ENCODE assay signal across 10 cellular contexts in genomic region chr13:50074843-50075242, GRCh38. TPM values are rescaled to one million over a fixed set of nuclear protein-coding genes. Genes with fewer than 3 reads are reported as not detected.
DNase-seq lines count a peak whose midpoint lies in the region; ATAC-seq, FAIRE-seq and TF ChIP-seq lines count a peak whose summit lies in the region.
"Had no signal": no experiment of that assay in that cellular context is flagged by ENCODE, and none has a peak within 500 bp of the region (broad histone marks: within the 10 kb centered on the region; RNA-seq: fewer than 3 reads in every experiment).

No MANE protein-coding gene starts in this region.

- H3K27ac ChIP-seq in ACC112 (ENCODE audit: low read depth, low read length), result 0 out of 2 replicates have a peak overlapping the region, but pooled peaks have one; percentile 15

- TF ChIP-seq CTCF in bronchial epithelial cell (IDR thresholded peaks at IDR 0.05; ENCODE audit: insufficient read depth, low read length, severe bottlenecking), result no peak

- H3K36me3 ChIP-seq in ACC112 (ENCODE audit: insufficient read depth, low read length), result no peaks in the 10 kb centered on the region
- no peaks in the 10 kb centered on the region for H3K36me3 ChIP-seq in bronchial epithelial cell (ENCODE audit: control insufficient read depth, insufficient read depth, low read length)

- no peaks in the 10 kb centered on the region for H3K27me3 ChIP-seq in ACC112 (ENCODE audit: insufficient read depth, low read length)
- no peaks in the 10 kb centered on the region for H3K27me3 ChIP-seq in bronchial epithelial cell (ENCODE audit: control insufficient read depth, insufficient read depth, low read length)

- FAIRE-seq in bronchial epithelial cell (lab: Jason Lieb, UNC), result no peak

- H3K4me3 ChIP-seq in ACC112 (ENCODE audit: low read depth, low read length), result peak overlapping the region; percentile 39
- no peak overlapping the region for H3K4me3 ChIP-seq in bronchial epithelial cell (ENCODE audit: low read depth, low read length)

- peaks cover 48% of the 10 kb centered on the region for H3K4me1 ChIP-seq in ACC112 (ENCODE audit: control insufficient read depth, insufficient read depth, low read length, unreplicated experiment)

- H2AFZ ChIP-seq in ACC112 (ENCODE audit: low read length, unreplicated experiment), result no peak overlapping the region

- DNase-seq in bronchial epithelial cell (ENCODE audit: low read depth) (peak; percentile 9), activated gamma-delta T cell (lab: John Stamatoyannopoulos, UW) (no peak), cerebellar cortex (ENCODE audit: low spot score) (no peak)
- DNase-seq in stimulated activated CD4-positive, alpha-beta T cell treated with anti-CD3 and anti-CD28 coated beads, Interleukin-12 subunit alpha, Interleukin-12 subunit beta, amount 100 ng/mL, for 4 hours, result no peak
- DNase-seq: activated T-cell treated with anti-CD3 and anti-CD28 coated beads for 4 hours; CD4-positive, alpha-beta T cell had no signal

- peak; percentile 60 for ATAC-seq in GM18907 (IDR thresholded peaks at IDR 0.05; ENCODE audit: unreplicated experiment)
- peak; percentile 47 for ATAC-seq in HG02938 (IDR thresholded peaks at IDR 0.05; ENCODE audit: unreplicated experiment)
- no peak for ATAC-seq in HG03457 (IDR thresholded peaks at IDR 0.05; ENCODE audit: unreplicated experiment)

- H3K79me2 ChIP-seq in ACC112 (ENCODE audit: control insufficient read depth, insufficient read depth, low read length, unreplicated experiment), result peaks cover 93% of the 10 kb centered on the region

RNA-seq across cellular contexts. Expression of gene KCNRG, which starts 59.6 kb away (rescaled TPM):
- total RNA-seq in bronchial epithelial cell, result 4.2 and 4.5 TPM in 2 replicates
